Comparison of ENCODE assay signal across 12 cellular contexts in the genomic region with DNA sequence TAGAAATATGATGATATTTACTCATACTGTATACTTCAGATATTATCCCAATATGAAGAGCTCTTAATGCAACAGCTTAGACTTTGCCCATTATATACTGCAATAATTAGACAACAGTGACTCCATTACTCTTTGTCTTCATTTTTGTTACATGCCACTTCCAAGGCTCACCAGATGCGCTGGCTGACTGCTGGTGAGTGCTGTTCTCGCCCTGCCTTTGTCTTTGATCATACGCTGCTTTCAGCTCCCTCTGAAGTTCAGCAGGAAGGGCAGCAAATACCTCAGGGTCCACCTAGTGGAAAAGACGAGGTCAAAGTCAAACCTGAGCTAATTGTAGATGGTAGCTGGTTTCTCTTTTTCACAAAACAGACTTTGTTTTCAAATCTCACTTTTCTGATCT.
DNase-seq lines count a peak whose midpoint lies in the region; ATAC-seq and TF ChIP-seq lines count a peak whose summit lies in the region.
"Had no signal": no experiment of that assay in that cellular context is flagged by ENCODE, and none has a peak within 500 bp of the region (broad histone marks: within the 10 kb centered on the region; RNA-seq: fewer than 3 reads in every experiment).

No MANE protein-coding gene starts in this region.

- peaks cover 45% of the 10 kb centered on the region for H3K36me3 Mint-ChIP-seq in endothelial cell (ENCODE audit: low read depth, unreplicated experiment)

- H3K4me1 ChIP-seq in mesodermal cell (ENCODE audit: control insufficient read depth, insufficient read depth, low read length, poor library complexity, severe bottlenecking), result peaks cover 14% of the 10 kb centered on the region

- peak overlapping the region; percentile 65 for H3K27ac Mint-ChIP-seq in endothelial cell (ENCODE audit: unreplicated experiment)

- H3K9me3 ChIP-seq in mesodermal cell (ENCODE audit: control insufficient read depth, low read length), result no peaks in the 10 kb centered on the region

- TF ChIP-seq CTCF in LNCaP clone FGC (IDR thresholded peaks at IDR 0.05; ENCODE audit: control insufficient read depth, extremely low read depth, insufficient read depth) (peak; percentile 39; the same call in 1 of the 2 replicates), endothelial cell (IDR thresholded peaks at IDR 0.05; ENCODE audit: unreplicated experiment) (no peak)

- H3K4me3 Mint-ChIP-seq in endothelial cell (ENCODE audit: unreplicated experiment), result peak overlapping the region; percentile 14

- WGBS in mesodermal cell (ENCODE audit: insufficient coverage in 2 of 2), 2 experiments, result 80 to 82% methylated on average over 2 to 4 of the region's 4 CpGs

- DNase-seq in Caki2 (ENCODE audit: low read depth), result peak; percentile 15
- no peak for DNase-seq in LNCaP clone FGC (ENCODE audit: low read depth)
- no peak for DNase-seq in endothelial cell (ENCODE audit: low spot score)
- no peak for DNase-seq in NCI-H510A treated with DMSO at 0.1 percent for 48 hours (lab: John Stamatoyannopoulos, UW)
- DNase-seq in NCI-H2196 treated with DMSO at 0.1 percent for 48 hours (lab: John Stamatoyannopoulos, UW; ENCODE audit: unreplicated experiment), result no peak
- DNase-seq in D341Med (ENCODE audit: low spot score), result no peak
- DNase-seq: GF-D8; NCI-H1105 treated with DMSO at 0.1 percent for 48 hours; stimulated activated CD4-positive, alpha-beta T cell treated with anti-CD3 and anti-CD28 coated beads, Interleukin-4, amount 100 ng/mL, for 24 hours had no signal

- in situ Hi-C loops in Caki2 (cut with HindIII; ENCODE audit: low pct_unique_long_range_greater_than_20kb, low sequenced_read_pairs), result no loop called here

- H3K9me3 Mint-ChIP-seq in endothelial cell (ENCODE audit: unreplicated experiment), result no peaks in the 10 kb centered on the region

- no peak for ATAC-seq in HG02678 (IDR thresholded peaks at IDR 0.05; ENCODE audit: unreplicated experiment)

- peak overlapping the region; percentile 10 for H3K27ac ChIP-seq in mesodermal cell (ENCODE audit: low read depth, low read length, severe bottlenecking)
- H3K27ac ChIP-seq: SK-N-MC had no signal

- peaks cover 5% of the 10 kb centered on the region for H3K27me3 Mint-ChIP-seq in endothelial cell (ENCODE audit: unreplicated experiment)

- H3K4me1 Mint-ChIP-seq in endothelial cell (ENCODE audit: unreplicated experiment), result peaks cover 9% of the 10 kb centered on the region

- peaks cover 95% of the 10 kb centered on the region for H3K36me3 ChIP-seq in mesodermal cell (ENCODE audit: control insufficient read depth, insufficient read depth, low read length)

- H3K4me3 ChIP-seq in LNCaP clone FGC (ENCODE audit: low read depth, low read length) (no peak overlapping the region), mesodermal cell (ENCODE audit: extremely low read depth, insufficient read depth, low read length, poor library complexity, severe bottlenecking) (no peak overlapping the region)
- H3K4me3 ChIP-seq: SK-N-MC had no signal
